Comparison of ENCODE assay signal across 8 cellular contexts in the genomic region with DNA sequence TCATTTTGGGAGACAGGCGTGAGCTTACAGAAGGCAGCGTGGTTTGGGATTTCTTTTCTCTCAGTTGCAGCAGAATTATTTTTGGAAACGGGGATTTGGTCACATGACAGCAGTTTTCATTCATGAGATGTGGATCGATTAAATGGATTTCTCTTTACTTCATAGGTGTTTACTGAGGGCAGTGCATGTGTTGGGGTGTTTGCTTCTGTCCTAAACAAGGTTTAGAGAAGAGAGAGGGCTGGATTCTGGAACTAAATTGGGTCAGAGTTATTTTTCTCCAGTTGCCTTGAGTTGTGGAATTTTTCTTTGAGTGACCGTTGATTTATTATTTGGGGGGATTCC. TPM values are rescaled to one million over a fixed set of nuclear protein-coding genes. Genes with fewer than 3 reads are reported as not detected.
DNase-seq lines count a peak whose midpoint lies in the region; ATAC-seq and TF ChIP-seq lines count a peak whose summit lies in the region.

No MANE protein-coding gene starts in this region.

- H3K27me3 ChIP-seq in cardiac muscle cell (no peaks in the 10 kb centered on the region), mucosa of rectum (ENCODE audit: control insufficient read depth in 2 of 2, insufficient read depth in 2 of 2, low read length in 2 of 2) (no peaks in the 10 kb centered on the region), upper lobe of left lung (no peaks in the 10 kb centered on the region)

- POLR2A ChIA-PET in MCF 10A (lab: Yijun Ruan, JAX), result interaction anchor here (1.0 to 3.2 kb wide), 8 partner anchors 8 to 58 kb away, joined by 3 to 27 read pairs (median 14); a partner anchor contains a TSS

- CTCF ChIA-PET in MCF 10A (lab: Yijun Ruan, JAX), result interaction anchor here (0.6 to 3.1 kb wide), 7 partner anchors 17 to 178 kb away, joined by 3 to 17 read pairs (median 4); no protein-coding TSS in a partner anchor

- no peak for TF ChIP-seq POLR2A in upper lobe of left lung (IDR thresholded peaks at IDR 0.05)

- peak overlapping the region; percentile 50 for H3K4me3 Mint-ChIP-seq in MCF 10A (ENCODE audit: unreplicated experiment)

- TF ChIP-seq CTCF in cardiac muscle cell (IDR thresholded peaks at IDR 0.05; ENCODE audit: low read depth, low read length) (no peak), MCF 10A (IDR thresholded peaks at IDR 0.05; ENCODE audit: unreplicated experiment) (no peak), upper lobe of left lung (IDR thresholded peaks at IDR 0.05) (no peak)

- H3K9me3 Mint-ChIP-seq in MCF 10A (ENCODE audit: unreplicated experiment), result no peaks in the 10 kb centered on the region

- intact Hi-C loops in left ventricle myocardium superior (cut with micrococcal nuclease), result no loop called here
- intact Hi-C loops in MCF 10A (cut with micrococcal nuclease), result no loop called here
- intact Hi-C loops in sciatic nerve (cut with DNase I), result no loop called here

- H3K27ac Mint-ChIP-seq in MCF 10A (ENCODE audit: low read depth, unreplicated experiment), result peak overlapping the region; percentile 43

- H3K27me3 Mint-ChIP-seq in MCF 10A (ENCODE audit: insufficient read depth, unreplicated experiment), result no peaks in the 10 kb centered on the region

- no peak for TF ChIP-seq EP300 in upper lobe of left lung (IDR thresholded peaks at IDR 0.05)

- H3K4me1 ChIP-seq in cardiac muscle cell (ENCODE audit: low read depth) (peaks cover 39% of the 10 kb centered on the region), mucosa of rectum (ENCODE audit: control insufficient read depth in 2 of 2, insufficient read depth in 2 of 2, low read length in 2 of 2) (peaks cover 37 to 46% of the 10 kb centered on the region in 2 donors), upper lobe of left lung (peaks cover 48 to 64% (median 57%) of the 10 kb centered on the region in 4 donors)

- peak overlapping the region in 1 of 2 donors; percentile 52 for H3K9ac ChIP-seq in mucosa of rectum (ENCODE audit: low read depth in 1 of 2, low read length in 2 of 2)

- no peaks in the 10 kb centered on the region for H3K9me3 ChIP-seq in cardiac muscle cell (ENCODE audit: low read depth)
- H3K9me3 ChIP-seq in mucosa of rectum (ENCODE audit: control insufficient read depth in 2 of 2, low read length in 2 of 2), result no peaks in the 10 kb centered on the region
- H3K9me3 ChIP-seq in upper lobe of left lung, result no peaks in the 10 kb centered on the region

- peaks cover 34% of the 10 kb centered on the region for H3K4me1 Mint-ChIP-seq in MCF 10A (ENCODE audit: insufficient read depth, unreplicated experiment)

- WGBS in upper lobe of left lung, 2 donors, result 34 to 38% methylated on average over 5 of the region's 5 CpGs

- peaks cover 6% of the 10 kb centered on the region for H3K36me3 Mint-ChIP-seq in MCF 10A (ENCODE audit: insufficient read depth, unreplicated experiment)

- H3K4me3 ChIP-seq in cardiac muscle cell (no peak overlapping the region), mucosa of rectum (ENCODE audit: low read length in 2 of 2) (peak overlapping the region in 1 of 2 donors; percentile 29), upper lobe of left lung (peak overlapping the region in 2 of 4 donors; percentile 13 to 25)

- H3K27ac ChIP-seq in cardiac muscle cell (peak overlapping the region; percentile 86), mucosa of rectum (ENCODE audit: low read depth in 2 of 2, low read length in 2 of 2) (peak overlapping the region; percentile 84 to 96), upper lobe of left lung (peak overlapping the region; percentile 14 to 82 (median 76))

- no peaks in the 10 kb centered on the region for H3K36me3 ChIP-seq in cardiac muscle cell
- no peaks in the 10 kb centered on the region for H3K36me3 ChIP-seq in mucosa of rectum (ENCODE audit: control insufficient read depth in 2 of 2, insufficient read depth in 2 of 2, low read length in 2 of 2)
- no peaks in the 10 kb centered on the region for H3K36me3 ChIP-seq in upper lobe of left lung

- no peak for DNase-seq in cardiac muscle cell (ENCODE audit: low read depth in 1 of 2, low spot score in 1 of 2)
- DNase-seq in left ventricle myocardium superior, result no peak
- no peak for DNase-seq in MCF 10A (ENCODE audit: unreplicated experiment)
- no peak for DNase-seq in upper lobe of left lung
- DNase-seq in sciatic nerve (ENCODE audit: low spot score), result no peak

- no peak for ATAC-seq in left ventricle myocardium superior
- no peak for ATAC-seq in upper lobe of left lung (ENCODE audit: low FRiP score in 2 of 2)
- no peak for ATAC-seq in sciatic nerve
- no peak for ATAC-seq in HG03097 (IDR thresholded peaks at IDR 0.05; ENCODE audit: low FRiP score, unreplicated experiment)
- no peak for ATAC-seq in GM18867 (IDR thresholded peaks at IDR 0.05; ENCODE audit: unreplicated experiment)

- no TSS peak for BruUV-seq in MCF 10A (replicated peaks; lab: Mats Ljungman, UMichigan)

RNA-seq across cellular contexts. Expression of a gene that starts 18.6 kb away (rescaled TPM):
- total RNA-seq in cardiac muscle cell, result 66.4 and 74.5 TPM in 2 replicates
- polyA plus RNA-seq in cardiac muscle cell, result 28.6 and 37.3 TPM in 2 replicates
- total RNA-seq in left ventricle myocardium superior, result 323 TPM
- total RNA-seq in MCF 10A (2022), result 32.8 and 33.2 TPM in 2 replicates
- total RNA-seq in upper lobe of left lung, result 100 to 1,000 TPM in 1 of 6 donors, 10 to 100 TPM in 5; 46.7 to 107 (median 74.7) TPM
- 50.2 TPM for total RNA-seq in sciatic nerve
